Comparison of ENCODE assay signal across 28 cellular contexts in the genomic region with DNA sequence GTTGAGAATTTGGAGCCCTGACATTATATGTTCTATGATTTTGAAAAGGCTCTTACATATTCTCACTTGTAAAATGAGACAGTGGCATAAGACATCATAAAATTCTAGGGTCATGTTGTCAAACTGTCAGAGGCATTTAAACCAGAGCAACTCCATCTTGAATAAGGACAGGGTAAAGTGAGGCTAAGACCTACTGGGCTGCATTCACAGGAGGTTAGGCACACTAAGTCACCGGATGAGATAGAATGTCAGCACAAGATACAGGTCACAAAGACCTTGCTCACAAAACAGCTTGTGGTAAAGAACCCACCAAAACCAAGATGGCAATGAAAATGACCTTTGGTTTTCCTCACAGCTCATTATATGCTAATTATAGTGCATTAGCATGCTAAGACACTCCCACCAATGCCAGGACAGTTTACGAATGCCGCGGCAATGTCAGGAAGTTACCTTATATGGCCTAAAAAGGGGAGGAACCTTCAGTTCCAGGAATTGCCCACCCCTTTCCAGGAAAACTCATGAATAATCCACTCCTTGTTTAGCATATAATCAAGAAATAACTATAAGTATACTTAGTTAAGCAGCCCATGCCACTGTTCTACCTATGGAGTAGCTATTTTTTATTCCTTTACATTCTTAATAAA.
"Had no signal": no experiment of that assay in that cellular context is flagged by ENCODE, and none has a peak within 500 bp of the region (broad histone marks: within the 10 kb centered on the region; RNA-seq: fewer than 3 reads in every experiment).

No MANE protein-coding gene starts in this region.

- ATAC-seq: PC-3 had no signal

- H3K9me3 ChIP-seq: Peyer's patch, SJSA1, SK-N-SH had no signal

- H3K4me2 ChIP-seq: KMS-11, SK-N-SH had no signal

- H3K27me3 ChIP-seq: Peyer's patch, SJSA1 had no signal

- H3K9ac ChIP-seq: KMS-11, SK-N-SH had no signal

- H3K27ac ChIP-seq: KMS-11, Peyer's patch, SJSA1 had no signal

- H3K4me1 ChIP-seq: Peyer's patch had no signal

- H3K4me3 ChIP-seq: Peyer's patch, SJSA1 had no signal

- H3K36me3 ChIP-seq: Peyer's patch, SJSA1 had no signal

- DNase-seq: Karpas-422, MM.1S, MV-4-11, NCI-H1092, NCI-H1105, NCI-H1417 treated with DMSO at 0.1 percent for 48 hours, NCI-H1436 treated with DMSO at 0.1 percent for 48 hours, NCI-H1694 treated with DMSO at 0.1 percent for 48 hours, NCI-H187 treated with DMSO at 0.1 percent for 48 hours, NCI-H2029, NCI-H2081, NCI-H226, NCI-H446 treated with DMSO at 0.1 percent for 48 hours, NCI-H510A, NCI-H524, NCI-H526, NCI-H69, NCI-H748 treated with DMSO at 0.1 percent for 48 hours, NCI-H82, PC-3, Peyer's patch, Right ventricle myocardium superior, RPMI8226, SHP77 treated with DMSO at 0.1 percent for 48 hours, SK-N-SH, SW 1271 had no signal
